ENCODE assay signal across 13 cellular contexts in genomic region chr16:67376012-67376411, GRCh38. TPM values are rescaled to one million over a fixed set of nuclear protein-coding genes. Genes with fewer than 3 reads are reported as not detected.
"Had no signal": no experiment of that assay in that cellular context is flagged by ENCODE, and none has a peak within 500 bp of the region (broad histone marks: within the 10 kb centered on the region; RNA-seq: fewer than 3 reads in every experiment).

No MANE protein-coding gene starts in this region.

RNA-seq across cellular contexts. Expression of gene TPPP3, which starts 17.3 kb away (rescaled TPM):
- total RNA-seq: activated B cell treated with CpG ODN at 0.5 μM for 24 hours; activated CD4-positive, alpha-beta memory T cell treated with anti-CD3 and anti-CD28 coated beads for 36 hours; activated CD4-positive, alpha-beta memory T cell treated with anti-CD3 and anti-CD28 coated beads, Interleukin-2, amount 10 ng/mL, durations not matched to agents 7 days and 5 days; activated CD4-positive, alpha-beta T cell treated with anti-CD3 and anti-CD28 coated beads for 36 hours; activated CD4-positive, alpha-beta T cell treated with anti-CD3 and anti-CD28 coated beads, Interleukin-2, amount 10 ng/mL, durations not matched to agents 24 days and 14 days; activated CD4-positive, alpha-beta T cell treated with anti-CD3 and anti-CD28 coated beads, Interleukin-2, amount 10 ng/mL, durations not matched to agents 7 days and 5 days; activated CD8-positive, alpha-beta memory T cell treated with anti-CD3 and anti-CD28 coated beads for 36 hours; activated CD8-positive, alpha-beta memory T cell treated with anti-CD3 and anti-CD28 coated beads, Interleukin-2, amount 10 ng/mL, durations not matched to agents 7 days and 5 days; activated CD8-positive, alpha-beta T cell treated with anti-CD3 and anti-CD28 coated beads for 36 hours; activated CD8-positive, alpha-beta T cell treated with anti-CD3 and anti-CD28 coated beads, Interleukin-2, amount 10 ng/mL, durations not matched to agents 7 days and 5 days; T-helper 1 cell treated with Interleukin-12 subunit alpha and Interleukin-12 subunit beta and Interleukin-4 antibody, amounts not matched to agents 30 ng/mL and 1 ng/mL, for 36 hours; T-helper 2 cell treated with Interferon-gamma antibody and Interleukin-4, amounts not matched to agents 100 ng/mL and 5 ng/mL, for 36 hours had no signal

RNA-seq across cellular contexts. Expression of gene LRRC36, which starts 49.4 kb away (rescaled TPM):
- total RNA-seq: activated CD4-positive, alpha-beta memory T cell treated with anti-CD3 and anti-CD28 coated beads, Interleukin-2, amount 10 ng/mL, durations not matched to agents 7 days and 5 days; activated CD4-positive, alpha-beta T cell treated with anti-CD3 and anti-CD28 coated beads, Interleukin-2, amount 10 ng/mL, durations not matched to agents 7 days and 5 days; activated CD8-positive, alpha-beta T cell treated with anti-CD3 and anti-CD28 coated beads, Interleukin-2, amount 10 ng/mL, durations not matched to agents 7 days and 5 days; T-helper 1 cell treated with Interleukin-12 subunit alpha and Interleukin-12 subunit beta and Interleukin-4 antibody, amounts not matched to agents 30 ng/mL and 1 ng/mL, for 36 hours; T-helper 17 cell; T-helper 2 cell treated with Interferon-gamma antibody and Interleukin-4, amounts not matched to agents 100 ng/mL and 5 ng/mL, for 36 hours had no signal

RNA-seq across cellular contexts. Expression of gene KCTD19, which starts 49.5 kb away (rescaled TPM):
- total RNA-seq: activated B cell treated with CpG ODN at 0.5 μM for 24 hours; activated CD4-positive, alpha-beta T cell treated with anti-CD3 and anti-CD28 coated beads, Interleukin-2, amount 10 ng/mL, durations not matched to agents 7 days and 5 days; T-helper 17 cell had no signal

RNA-seq across cellular contexts. Expression of gene HSD11B2, which starts 54.9 kb away (rescaled TPM):
- total RNA-seq: activated CD4-positive, alpha-beta memory T cell treated with anti-CD3 and anti-CD28 coated beads, Interleukin-2, amount 10 ng/mL, durations not matched to agents 7 days and 5 days; activated CD4-positive, alpha-beta T cell treated with anti-CD3 and anti-CD28 coated beads, Interleukin-2, amount 10 ng/mL, durations not matched to agents 7 days and 5 days; activated CD8-positive, alpha-beta T cell treated with anti-CD3 and anti-CD28 coated beads, Interleukin-2, amount 10 ng/mL, durations not matched to agents 7 days and 5 days; T-helper 1 cell treated with Interleukin-12 subunit alpha and Interleukin-12 subunit beta and Interleukin-4 antibody, amounts not matched to agents 30 ng/mL and 1 ng/mL, for 36 hours; T-helper 17 cell had no signal
